Comparison of ENCODE assay signal across 9 cellular contexts in the genomic region with DNA sequence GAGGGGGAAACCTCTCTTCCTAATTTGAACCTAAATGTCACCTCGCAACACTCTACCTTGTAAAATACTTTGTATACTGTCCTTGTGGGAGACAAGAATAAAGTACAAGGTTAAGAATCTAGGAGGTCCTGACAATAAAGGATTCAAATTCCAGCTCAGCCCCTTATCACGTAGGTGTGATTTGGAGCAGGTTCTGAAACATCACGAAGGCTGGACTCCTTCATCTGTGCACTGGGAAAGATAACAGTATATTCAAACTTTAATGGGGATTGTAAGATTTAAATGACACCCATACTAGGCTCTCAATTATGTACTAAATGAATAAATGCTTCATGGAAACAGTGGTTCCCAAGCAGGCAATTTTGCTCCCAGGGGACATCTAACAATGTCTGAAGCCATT. TPM values are rescaled to one million over a fixed set of nuclear protein-coding genes. Genes with fewer than 3 reads are reported as not detected.
DNase-seq lines count a peak whose midpoint lies in the region; ATAC-seq and TF ChIP-seq lines count a peak whose summit lies in the region.
"Had no signal": no experiment of that assay in that cellular context is flagged by ENCODE, and none has a peak within 500 bp of the region (broad histone marks: within the 10 kb centered on the region; RNA-seq: fewer than 3 reads in every experiment).

No MANE protein-coding gene starts in this region.

- H3K27ac ChIP-seq in right lobe of liver = peak overlapping the region; percentile 29 to 99 (median 98)
- H3K27ac ChIP-seq in tibial artery = peak overlapping the region; percentile 95 to 97

- H3K4me3 ChIP-seq in right lobe of liver (peak overlapping the region; percentile 86 to 87 (median 86)), tibial artery (peak overlapping the region in 1 of 2 donors; percentile 92)

- peak overlapping the region; percentile 97 for H3K27ac Mint-ChIP-seq in activated T-cell treated with anti-CD3 and anti-CD28 coated beads, Interleukin-2, amount 50 U/mL, for 72 hours
- peak overlapping the region; percentile 90 for H3K27ac Mint-ChIP-seq in activated naive CD8-positive, alpha-beta T cell

- no peak for DNase-seq in activated T-cell treated with anti-CD3 and anti-CD28 coated beads, Interleukin-2, amount 50 U/mL, for 72 hours
- DNase-seq in activated T-cell treated with anti-CD3 and anti-CD28 coated beads, Interleukin-2, amount 50 U/mL, for 1 hour = no peak
- DNase-seq in right lobe of liver (no peak), tibial artery (no peak), kidney glomerular epithelial cell (lab: John Stamatoyannopoulos, UW) (no peak), NCI-H510A (lab: John Stamatoyannopoulos, UW) (no peak), GM03348 (ENCODE audit: low spot score) (no peak)
- DNase-seq: COR-L47 had no signal

- H3K9me3 ChIP-seq in right lobe of liver = no peaks in the 10 kb centered on the region
- no peaks in the 10 kb centered on the region for H3K9me3 ChIP-seq in tibial artery

- H3K9me3 Mint-ChIP-seq in activated T-cell treated with anti-CD3 and anti-CD28 coated beads, Interleukin-2, amount 50 U/mL, for 72 hours = no peaks in the 10 kb centered on the region
- no peaks in the 10 kb centered on the region for H3K9me3 Mint-ChIP-seq in activated naive CD8-positive, alpha-beta T cell (ENCODE audit: low read depth)

- no peaks in the 10 kb centered on the region for H3K27me3 Mint-ChIP-seq in activated T-cell treated with anti-CD3 and anti-CD28 coated beads, Interleukin-2, amount 50 U/mL, for 72 hours (ENCODE audit: low read depth)
- no peaks in the 10 kb centered on the region for H3K27me3 Mint-ChIP-seq in activated naive CD8-positive, alpha-beta T cell

- H3K36me3 ChIP-seq in right lobe of liver (peaks cover 0 to 13% (median 0%) of the 10 kb centered on the region in 4 donors), tibial artery (peaks cover 4 to 16% (median 14%) of the 10 kb centered on the region in 3 donors)

- intact Hi-C loops in right lobe of liver (cut with DNase I) = no loop called here
- intact Hi-C loops in tibial artery (cut with DNase I; ENCODE audit: low total_unique reads) = no loop called here

- H3K36me3 Mint-ChIP-seq in activated T-cell treated with anti-CD3 and anti-CD28 coated beads, Interleukin-2, amount 50 U/mL, for 72 hours (ENCODE audit: insufficient read depth in 2 of 2) = peaks cover 6 to 21% of the 10 kb centered on the region in 2 donors
- peaks cover 5% of the 10 kb centered on the region for H3K36me3 Mint-ChIP-seq in activated naive CD8-positive, alpha-beta T cell

- H3K4me1 ChIP-seq in right lobe of liver (peaks cover 0 to 63% (median 23%) of the 10 kb centered on the region in 4 donors), tibial artery (peaks cover 0 to 50% (median 27%) of the 10 kb centered on the region in 4 donors)

- WGBS in right lobe of liver (ENCODE audit: insufficient coverage, low coverage, low lambda C conversion rate, missing lambda C conversion rate) = 14% methylated on average over 3 of the region's 3 CpGs

- no peaks in the 10 kb centered on the region for H3K27me3 ChIP-seq in right lobe of liver
- no peaks in the 10 kb centered on the region for H3K27me3 ChIP-seq in tibial artery

- peak overlapping the region; percentile 97 to 98 for H3K4me3 Mint-ChIP-seq in activated T-cell treated with anti-CD3 and anti-CD28 coated beads, Interleukin-2, amount 50 U/mL, for 72 hours
- peak overlapping the region; percentile 97 for H3K4me3 Mint-ChIP-seq in activated naive CD8-positive, alpha-beta T cell

- TF ChIP-seq CTCF in right lobe of liver (IDR thresholded peaks at IDR 0.05) = no peak
- TF ChIP-seq CTCF in tibial artery (IDR thresholded peaks at IDR 0.05) = no peak

- no peak for TF ChIP-seq POLR2A in right lobe of liver (IDR thresholded peaks at IDR 0.05)

- no peak for ATAC-seq in activated T-cell treated with anti-CD3 and anti-CD28 coated beads, Interleukin-2, amount 50 U/mL, for 72 hours (replicated peaks in 1 of 2)
- no peak for ATAC-seq in right lobe of liver

- peaks cover 75% of the 10 kb centered on the region for H3K4me1 Mint-ChIP-seq in activated T-cell treated with anti-CD3 and anti-CD28 coated beads, Interleukin-2, amount 50 U/mL, for 72 hours (ENCODE audit: low read depth)
- H3K4me1 Mint-ChIP-seq in activated naive CD8-positive, alpha-beta T cell (ENCODE audit: low read depth) = peaks cover 59% of the 10 kb centered on the region

RNA-seq across cellular contexts. Expression of a gene that starts 2.1 kb away (rescaled TPM):
- total RNA-seq in activated T-cell treated with anti-CD3 and anti-CD28 coated beads, Interleukin-2, amount 50 U/mL, for 72 hours = 10 to 100 TPM; 34.7 to 41.5 TPM
- total RNA-seq in right lobe of liver = 10 to 100 TPM; 43.2 to 63.3 (median 54.0) TPM

RNA-seq across cellular contexts. Expression of a gene that starts 56.5 kb away (rescaled TPM):
- 100 to 1,000 TPM in 1 of 2 donors, 10 to 100 TPM in 1; 96.3 to 105 TPM for total RNA-seq in activated T-cell treated with anti-CD3 and anti-CD28 coated beads, Interleukin-2, amount 50 U/mL, for 72 hours
- total RNA-seq in right lobe of liver = 10 to 100 TPM; 22.8 to 34.0 (median 26.9) TPM
